ENCODE assay signal across 37 cellular contexts in the genomic region with DNA sequence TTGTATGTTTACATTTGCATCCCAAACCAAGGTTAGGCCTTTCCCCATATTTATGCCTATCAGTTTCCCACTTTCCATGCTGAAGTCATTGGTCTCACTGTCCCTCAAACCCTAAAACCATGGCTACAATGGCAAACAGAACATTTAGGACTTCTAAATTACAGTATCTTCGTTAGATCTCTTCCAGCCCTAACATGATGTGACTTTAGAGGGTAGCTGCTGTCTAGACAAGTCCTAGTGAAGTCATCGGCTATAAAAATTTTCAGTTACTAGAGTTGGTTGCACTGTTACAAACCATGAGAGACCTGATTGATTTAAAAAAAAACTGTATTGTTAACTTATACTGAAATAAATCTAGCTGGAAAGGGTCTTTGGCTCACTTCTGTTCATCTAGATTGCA. TPM values are rescaled to one million over a fixed set of nuclear protein-coding genes. Genes with fewer than 3 reads are reported as not detected.
DNase-seq lines count a peak whose midpoint lies in the region; ATAC-seq, FAIRE-seq and TF ChIP-seq lines count a peak whose summit lies in the region.
"Had no signal": no experiment of that assay in that cellular context is flagged by ENCODE, and none has a peak within 500 bp of the region (broad histone marks: within the 10 kb centered on the region; RNA-seq: fewer than 3 reads in every experiment).

No MANE protein-coding gene starts in this region.

- H3K27me3 ChIP-seq in astrocyte (ENCODE audit: insufficient read depth, low read length) (no peaks in the 10 kb centered on the region), foreskin keratinocyte (no peaks in the 10 kb centered on the region), sigmoid colon (no peaks in the 10 kb centered on the region), HAP-1 (ENCODE audit: low read depth) (no peaks in the 10 kb centered on the region)
- H3K27me3 ChIP-seq: neural progenitor cell, right atrium auricular region, spleen, thyroid gland had no signal

- TF ChIP-seq CTCF in A549 (IDR thresholded peaks at IDR 0.05) (no peak), astrocyte (IDR thresholded peaks at IDR 0.05; ENCODE audit: insufficient read depth, low read depth, low read length) (no peak), foreskin keratinocyte (conservative IDR thresholded peaks at IDR 0.05) (no peak), sigmoid colon (IDR thresholded peaks at IDR 0.05) (no peak)

- peaks cover 11% of the 10 kb centered on the region for H3K36me3 Mint-ChIP-seq in astrocyte (ENCODE audit: low read depth, unreplicated experiment)
- H3K36me3 Mint-ChIP-seq: CD4-positive, CD25-positive, alpha-beta regulatory T cell; memory B cell had no signal

- H3K27me3 Mint-ChIP-seq in astrocyte (ENCODE audit: low read depth, unreplicated experiment): no peaks in the 10 kb centered on the region
- H3K27me3 Mint-ChIP-seq: memory B cell had no signal

- no peak overlapping the region for H3K9ac ChIP-seq in astrocyte (ENCODE audit: low read length)
- H3K9ac ChIP-seq: neural progenitor cell had no signal

- 89% methylated on average over 2 of the region's 2 CpGs for WGBS in A549 (ENCODE audit: missing lambda C conversion rate)
- WGBS in sigmoid colon, 2 donors: 78 to 88% methylated on average over 2 of the region's 2 CpGs

- TF ChIP-seq POLR2A in A549 (IDR thresholded peaks at IDR 0.05; ENCODE audit: low read length) (no peak), sigmoid colon (IDR thresholded peaks at IDR 0.05) (no peak)

- POLR2A ChIA-PET in A549 (lab: Yijun Ruan, JAX): no interaction called here

- ATAC-seq in A549: no peak
- ATAC-seq in foreskin keratinocyte: peak; percentile 64
- ATAC-seq: T-helper 17 cell had no signal

- peak overlapping the region; percentile 34 for H3K27ac Mint-ChIP-seq in astrocyte (ENCODE audit: unreplicated experiment)
- H3K27ac Mint-ChIP-seq: CD4-positive, CD25-positive, alpha-beta regulatory T cell; dendritic cell treated with granulocyte-macrophage colony-stimulating factor and Interleukin-4, amounts not matched to agents 40 ng/mL and 50 ng/mL, for 4 days; endodermal cell; memory B cell; neural progenitor cell; stimulated activated naive CD8-positive, alpha-beta T cell treated with anti-CD3 and anti-CD28 coated beads, Interleukin-15, Interleukin-2, amounts not matched to agents 100 ng/mL and 50 ng/mL, for 24 hours; T-helper 17 cell had no signal

- TF ChIP-seq EP300 in A549 (IDR thresholded peaks at IDR 0.05) (no peak), sigmoid colon (IDR thresholded peaks at IDR 0.05) (no peak)

- H3K4me3 Mint-ChIP-seq in astrocyte (ENCODE audit: unreplicated experiment): no peak overlapping the region
- H3K4me3 Mint-ChIP-seq: CD4-positive, CD25-positive, alpha-beta regulatory T cell; dendritic cell treated with granulocyte-macrophage colony-stimulating factor and Interleukin-4, amounts not matched to agents 40 ng/mL and 50 ng/mL, for 4 days; endodermal cell; memory B cell; neural progenitor cell; stimulated activated naive CD8-positive, alpha-beta T cell treated with anti-CD3 and anti-CD28 coated beads, Interleukin-15, Interleukin-2, amounts not matched to agents 100 ng/mL and 50 ng/mL, for 24 hours; T-helper 17 cell had no signal

- DNase-seq in A549 (ENCODE audit: low read depth in 1 of 2, low spot score in 1 of 2) (no peak), astrocyte (ENCODE audit: low read depth) (no peak), foreskin keratinocyte (peak; percentile 44 to 65), sigmoid colon (no peak), DMS153 (lab: John Stamatoyannopoulos, UW) (no peak), DMS79 (lab: John Stamatoyannopoulos, UW) (no peak), HAP-1 (ENCODE audit: low spot score in 2 of 2) (no peak)
- DNase-seq in effector CD8-positive, alpha-beta T cell (lab: John Stamatoyannopoulos, UW): no peak
- DNase-seq: activated T-cell treated with anti-CD3 and anti-CD28 coated beads, Interleukin-2, amount 50 U/mL, for 48 hours; AML-193; Calu3; CD4-positive, CD25-positive, alpha-beta regulatory T cell; endodermal cell; H7; hypothalamus; KG1; left colon; MM.1S; NCI-H1105 treated with DMSO at 0.1 percent for 48 hours; NCI-H2029; NCI-H526 treated with DMSO at 0.1 percent for 48 hours; PC-9; posterior cingulate gyrus; Right ventricle myocardium superior; spleen; stimulated activated CD4-positive, alpha-beta T cell treated with anti-CD3 and anti-CD28 coated beads, Interleukin-2, amount 100 ng/mL, for 24 hours; T-helper 17 cell; thyroid gland had no signal

- H3K9me3 ChIP-seq in A549: no peaks in the 10 kb centered on the region
- no peaks in the 10 kb centered on the region for H3K9me3 ChIP-seq in astrocyte (ENCODE audit: insufficient read depth, low read depth, low read length)
- H3K9me3 ChIP-seq in sigmoid colon: no peaks in the 10 kb centered on the region
- no peaks in the 10 kb centered on the region for H3K9me3 ChIP-seq in HAP-1
- H3K9me3 ChIP-seq: right atrium auricular region, spleen, thyroid gland had no signal

- H3K79me2 ChIP-seq in astrocyte (ENCODE audit: insufficient read depth, low read length): peaks cover 70% of the 10 kb centered on the region

- H3K4me2 ChIP-seq in A549: peak overlapping the region; percentile 57
- H3K4me2 ChIP-seq in astrocyte (ENCODE audit: low read length): no peak overlapping the region
- H3K4me2 ChIP-seq: neural progenitor cell, PC-9 had no signal

- H3K4me1 Mint-ChIP-seq in astrocyte (ENCODE audit: low read depth, unreplicated experiment): peaks cover 40% of the 10 kb centered on the region

- FAIRE-seq in A549 (lab: Jason Lieb, UNC) (peak; percentile 36), astrocyte (lab: Jason Lieb, UNC) (no peak)
- FAIRE-seq: GM18507, HTR-8/SVneo, TTC549 had no signal

- CTCF ChIA-PET in A549 (lab: Yijun Ruan, JAX): interaction anchor here (1.1 to 2.0 kb wide), 3 partner anchors 9 to 188 kb away, joined by 3 to 5 read pairs (median 3); no protein-coding TSS in a partner anchor

- in situ Hi-C loops in HAP-1 (cut with MboI; ENCODE audit: low sequenced_read_pairs): loop anchor here (10.0 kb wide), 1 partner anchor 186 kb away; no protein-coding TSS in a partner anchor

- H3K4me3 ChIP-seq in A549 (no peak overlapping the region), astrocyte (ENCODE audit: insufficient read depth, low read depth, low read length) (no peak overlapping the region), sigmoid colon (no peak overlapping the region), HAP-1 (no peak overlapping the region)
- H3K4me3 ChIP-seq: neural progenitor cell, PC-9, right atrium auricular region, spleen, thyroid gland had no signal

- intact Hi-C loops in sigmoid colon (cut with DNase I): loop anchor here (2.0 to 5.0 kb wide), 2 partner anchors 130 to 188 kb away; partner anchors contain the start of gene WWTR1

- H2AFZ ChIP-seq in astrocyte (ENCODE audit: low read depth, low read length): no peak overlapping the region
- H2AFZ ChIP-seq: neural progenitor cell, PC-9 had no signal

- no peaks in the 10 kb centered on the region for H3K9me3 Mint-ChIP-seq in astrocyte (ENCODE audit: unreplicated experiment)
- H3K9me3 Mint-ChIP-seq: CD4-positive, CD25-positive, alpha-beta regulatory T cell; dendritic cell treated with granulocyte-macrophage colony-stimulating factor and Interleukin-4, amounts not matched to agents 40 ng/mL and 50 ng/mL, for 4 days; endodermal cell; memory B cell; neural progenitor cell; stimulated activated naive CD8-positive, alpha-beta T cell treated with anti-CD3 and anti-CD28 coated beads, Interleukin-15, Interleukin-2, amounts not matched to agents 100 ng/mL and 50 ng/mL, for 24 hours had no signal

- H3K27ac ChIP-seq in A549: peak overlapping the region; percentile 70 to 81
- H3K27ac ChIP-seq in astrocyte (ENCODE audit: low read depth, low read length): no peak overlapping the region
- H3K27ac ChIP-seq in foreskin keratinocyte: peak overlapping the region; percentile 36
- H3K27ac ChIP-seq in sigmoid colon: peak overlapping the region; percentile 52 to 66 (median 56)
- H3K27ac ChIP-seq: neural progenitor cell, PC-9 had no signal

- H3K36me3 ChIP-seq in astrocyte (ENCODE audit: insufficient read depth, low read length) (peaks cover 19% of the 10 kb centered on the region), sigmoid colon (peaks cover 4 to 26% (median 6%) of the 10 kb centered on the region in 4 donors), HAP-1 (replicated peaks) (no peaks in the 10 kb centered on the region; the same call in 1 of the 2 replicates)
- H3K36me3 ChIP-seq: neural progenitor cell had no signal

- H3K4me1 ChIP-seq in A549 (peaks cover 73% of the 10 kb centered on the region), astrocyte (ENCODE audit: insufficient read depth, low read length) (peaks cover 15% of the 10 kb centered on the region), foreskin keratinocyte (peaks cover 16% of the 10 kb centered on the region), sigmoid colon (peaks cover 0 to 75% (median 50%) of the 10 kb centered on the region in 4 donors), HAP-1 (no peaks in the 10 kb centered on the region)
- H3K4me1 ChIP-seq: neural progenitor cell had no signal

- TF ChIP-seq RAD21 in A549 (conservative IDR thresholded peaks at IDR 0.05 in 1 of 2, IDR thresholded peaks at IDR 0.05 in 1 of 2): no peak

- H4K20me1 ChIP-seq in astrocyte (ENCODE audit: insufficient read depth, low read length): peaks cover 16% of the 10 kb centered on the region

TF ChIP-seq in A549, 52 proteins besides CTCF, POLR2A, EP300 and RAD21 (continues in another document):
- TF ChIP-seq, protein P1, sequence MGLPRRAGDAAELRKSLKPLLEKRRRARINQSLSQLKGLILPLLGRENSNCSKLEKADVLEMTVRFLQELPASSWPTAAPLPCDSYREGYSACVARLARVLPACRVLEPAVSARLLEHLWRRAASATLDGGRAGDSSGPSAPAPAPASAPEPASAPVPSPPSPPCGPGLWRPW (IDR thresholded peaks at IDR 0.05): no peak
- TF ChIP-seq CEBPB (IDR thresholded peaks at IDR 0.05) (no peak), ZC3H11A (IDR thresholded peaks at IDR 0.05) (no peak), HOXA7 (CRISPR knock-in tag; IDR thresholded peaks at IDR 0.05) (no peak), KDM1A (IDR thresholded peaks at IDR 0.05; ENCODE audit: low read depth) (no peak), SREBF2 (IDR thresholded peaks at IDR 0.05) (no peak), NR3C1 (IDR thresholded peaks at IDR 0.05) (no peak), NPAS2 (CRISPR knock-in tag; IDR thresholded peaks at IDR 0.05; ENCODE audit: borderline replicate concordance) (no peak), HOXB5 (CRISPR knock-in tag; IDR thresholded peaks at IDR 0.05) (no peak)

RNA-seq across cellular contexts. Expression of gene TM4SF4, which starts 54.6 kb away (rescaled TPM):
- 17.4 and 38.6 TPM in 2 replicates for polyA plus RNA-seq in A549 (2011; rRNA removed)
- 6.2 and 9.6 TPM in 2 replicates for polyA plus RNA-seq in A549 (2012; cell fraction: cytosol; rRNA removed)
- polyA plus RNA-seq in A549 (2012; cell fraction: nucleus; rRNA removed): 5.8 and 6.9 TPM in 2 replicates
- 28.7 to 45.2 TPM (median 32.2 TPM) in 3 replicates for polyA plus RNA-seq in A549 (2017; fragmentation: RNase III; extraction: RNeasy Plus Mini Kit Qiagen cat#74134 plus additional on column Dnase treatment)
- 20.8 and 30.0 TPM in 2 replicates for polyA minus RNA-seq in A549 (2011; rRNA and poly(A)+ RNA removed)
- not detected in 2 replicates for total RNA-seq in astrocyte
- not detected in 2 replicates for total RNA-seq in foreskin keratinocyte
- polyA plus RNA-seq in foreskin keratinocyte: not detected in 2 replicates
- 10 to 100 TPM in 2 of 4 donors, 1 to 10 TPM in 2; 4.1 to 17.1 (median 10.6) TPM for total RNA-seq in sigmoid colon
- polyA plus RNA-seq in sigmoid colon: 1 to 10 TPM in 1 of 3 donors, under 1 TPM in 1, not detected in 1; 0.92 to 5.8 TPM
- total RNA-seq: A172; CD4-positive, CD25-positive, alpha-beta regulatory T cell; endodermal cell; H7; PC-9; right atrium auricular region; Right ventricle myocardium superior; spleen; T-helper 17 cell had no signal
- polyA plus RNA-seq: CD4-positive, CD25-positive, alpha-beta regulatory T cell had no signal

Comparison
In these comparisons a context has a peak if more than half of its experiments do, and no peak if none do; other contexts are left out.
1. DNase-seq: peak in foreskin keratinocyte (2 of 2); none in A549 (0 of 2), astrocyte (single experiment), sigmoid colon (single experiment), DMS153 (single experiment), DMS79 (single experiment), effector CD8-positive, alpha-beta T cell (single experiment) and HAP-1 (0 of 2).